ENCODE assay signal across 7 cellular contexts in genomic region chr12:122003646-122004611, GRCh38. TPM values are rescaled to one million over a fixed set of nuclear protein-coding genes. Genes with fewer than 3 reads are reported as not detected.
DNase-seq lines count a peak whose midpoint lies in the region; TF ChIP-seq lines count a peak whose summit lies in the region.

No MANE protein-coding gene starts in this region.

- H3K9me3 ChIP-seq in testis (no peaks in the 10 kb centered on the region), thyroid gland (no peaks in the 10 kb centered on the region), tibial nerve (peaks cover 0 to 5% (median 0%) of the 10 kb centered on the region in 4 donors)

- H3K36me3 ChIP-seq in testis (ENCODE audit: low read depth, missing control alignments) (no peaks in the 10 kb centered on the region), thyroid gland (no peaks in the 10 kb centered on the region), tibial nerve (no peaks in the 10 kb centered on the region)

- H3K4me1 ChIP-seq in testis (peaks cover 14% of the 10 kb centered on the region), thyroid gland (no peaks in the 10 kb centered on the region), tibial nerve (peaks cover 0 to 13% (median 2%) of the 10 kb centered on the region in 4 donors)

- peak overlapping the region; percentile 39 to 71 for H3K27ac ChIP-seq in testis
- no peak overlapping the region for H3K27ac ChIP-seq in thyroid gland
- H3K27ac ChIP-seq in tibial nerve: no peak overlapping the region

- intact Hi-C loops in testis (cut with DNase I; ENCODE audit: low total_unique reads) (no loop called here), thyroid gland (cut with DNase I) (no loop called here)

- no peak for TF ChIP-seq CTCF in fibroblast of pulmonary artery (IDR thresholded peaks at IDR 0.05; ENCODE audit: low read length, missing control alignments)
- no peak for TF ChIP-seq CTCF in testis (IDR thresholded peaks at IDR 0.05)
- no peak for TF ChIP-seq CTCF in thyroid gland (IDR thresholded peaks at IDR 0.05)
- TF ChIP-seq CTCF in tibial nerve (IDR thresholded peaks at IDR 0.05): no peak

- no peak overlapping the region for H3K4me3 ChIP-seq in fibroblast of pulmonary artery (replicated peaks; ENCODE audit: low read depth, low read length)
- no peak overlapping the region for H3K4me3 ChIP-seq in testis
- H3K4me3 ChIP-seq in thyroid gland (replicated peaks in 1 of 3): no peak overlapping the region
- H3K4me3 ChIP-seq in tibial nerve: no peak overlapping the region

- no peak for TF ChIP-seq EP300 in tibial nerve (IDR thresholded peaks at IDR 0.05)

- DNase-seq in MV-4-11 (lab: John Stamatoyannopoulos, UW): peak; percentile 10
- DNase-seq in fibroblast of pulmonary artery (ENCODE audit: low read depth): peak; percentile 13
- no peak for DNase-seq in testis
- no peak for DNase-seq in thyroid gland
- no peak for DNase-seq in tibial nerve (ENCODE audit: low spot score in 2 of 2)
- no peak for DNase-seq in occipital lobe (lab: John Stamatoyannopoulos, UW)

- peak; percentile 27 for TF ChIP-seq POLR2A in GM19193 (IDR thresholded peaks at IDR 0.05; ENCODE audit: extremely low read depth, insufficient read depth, insufficient read length)
- no peak for TF ChIP-seq POLR2A in testis (IDR thresholded peaks at IDR 0.05)
- no peak for TF ChIP-seq POLR2A in thyroid gland (IDR thresholded peaks at IDR 0.05)
- no peak for TF ChIP-seq POLR2A in tibial nerve (IDR thresholded peaks at IDR 0.05)

- H3K27me3 ChIP-seq in testis (no peaks in the 10 kb centered on the region), thyroid gland (no peaks in the 10 kb centered on the region), tibial nerve (no peaks in the 10 kb centered on the region)

- 56 to 65% methylated on average over 24 to 28 of the region's 28 CpGs for WGBS in testis, 2 donors
- 83 to 87% methylated on average over 11 to 25 of the region's 28 CpGs for WGBS in thyroid gland, 2 donors
- WGBS in tibial nerve, 2 donors: 59 to 62% methylated on average over 21 to 25 of the region's 28 CpGs

RNA-seq across cellular contexts. Expression of gene BCL7A, which starts 17.8 kb away (rescaled TPM):
- 10 to 100 TPM; 10.2 to 11.1 TPM for total RNA-seq in testis
- polyA plus RNA-seq in testis (ENCODE audit: insufficient read depth, low read depth, low replicate concordance): 5.9 TPM
- total RNA-seq in thyroid gland: 10 to 100 TPM; 18.3 to 27.2 (median 22.7) TPM
- 10 to 100 TPM in 1 of 4 donors, 1 to 10 TPM in 3; 2.4 to 10.7 (median 5.1) TPM for total RNA-seq in tibial nerve
- total RNA-seq in occipital lobe: 103 TPM

Comparison
In these comparisons a context has a peak if more than half of its experiments do, and no peak if none do; other contexts are left out.
1. DNase-seq: peak in MV-4-11 (single experiment) and fibroblast of pulmonary artery (single experiment); none in testis (single experiment), thyroid gland (0 of 2), tibial nerve (0 of 2) and occipital lobe (single experiment).
2. H3K27ac ChIP-seq: peak in testis (2 of 2); none in thyroid gland (0 of 3) and tibial nerve (0 of 4).